Comparison of ENCODE assay signal across 13 cellular contexts in the genomic region with DNA sequence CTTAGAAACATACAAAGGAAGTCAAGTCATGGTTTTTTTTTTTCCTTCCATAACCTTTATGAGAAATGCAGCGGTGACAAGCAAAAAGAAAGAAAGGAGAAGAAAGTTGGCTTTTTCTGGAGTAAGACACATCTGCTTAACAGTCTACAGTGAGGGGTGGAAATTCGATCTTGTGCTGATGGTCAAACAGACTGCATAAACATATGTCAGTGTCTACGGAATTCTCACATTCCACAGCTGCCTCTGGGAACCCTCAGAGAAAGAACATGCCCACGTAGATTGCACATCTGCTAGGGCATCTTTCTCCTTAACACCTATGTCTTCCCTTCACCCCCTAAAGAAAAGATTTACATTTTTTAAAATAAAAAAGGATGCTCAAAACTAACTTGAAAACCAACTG. TPM values are rescaled to one million over a fixed set of nuclear protein-coding genes. Genes with fewer than 3 reads are reported as not detected.
DNase-seq lines count a peak whose midpoint lies in the region; TF ChIP-seq lines count a peak whose summit lies in the region.
"Had no signal": no experiment of that assay in that cellular context is flagged by ENCODE, and none has a peak within 500 bp of the region (broad histone marks: within the 10 kb centered on the region; RNA-seq: fewer than 3 reads in every experiment).

No MANE protein-coding gene starts in this region.

- 17 to 53% methylated on average over 3 to 4 of the region's 4 CpGs for WGBS in endodermal cell (ENCODE audit: insufficient coverage in 1 of 2, insufficient read length in 1 of 2), 2 experiments
- 66 to 77% methylated on average over 4 of the region's 4 CpGs for WGBS in thyroid gland, 2 donors

- intact Hi-C loops in Calu3 (cut with micrococcal nuclease; ENCODE audit: unreplicated experiment): no loop called here
- intact Hi-C loops in thyroid gland (cut with DNase I): no loop called here

- H3K27ac Mint-ChIP-seq in Calu3 (ENCODE audit: unreplicated experiment): peak overlapping the region; percentile 15
- H3K27ac Mint-ChIP-seq in endodermal cell: peak overlapping the region; percentile 23
- H3K27ac Mint-ChIP-seq in nephron progenitor cell: no peak overlapping the region
- H3K27ac Mint-ChIP-seq: activated naive CD4-positive, alpha-beta T cell treated with anti-CD3 and anti-CD28 coated beads, Interleukin-2, amount 10 ng/mL, durations not matched to agents 7 days and 5 days; naive thymus-derived CD4-positive, alpha-beta T cell had no signal

- H3K9me3 ChIP-seq in endodermal cell (ENCODE audit: control insufficient read depth, low read length): no peaks in the 10 kb centered on the region
- no peaks in the 10 kb centered on the region for H3K9me3 ChIP-seq in thyroid gland

- H3K27me3 Mint-ChIP-seq in Calu3 (ENCODE audit: unreplicated experiment) (no peaks in the 10 kb centered on the region), endodermal cell (ENCODE audit: insufficient read depth) (peaks cover 4% of the 10 kb centered on the region), nephron progenitor cell (ENCODE audit: low read depth, poor library complexity) (no peaks in the 10 kb centered on the region)

- peaks cover 25% of the 10 kb centered on the region for H3K4me1 Mint-ChIP-seq in Calu3 (ENCODE audit: low read depth, unreplicated experiment)
- peaks cover 20% of the 10 kb centered on the region for H3K4me1 Mint-ChIP-seq in endodermal cell
- peaks cover 17% of the 10 kb centered on the region for H3K4me1 Mint-ChIP-seq in nephron progenitor cell
- H3K4me1 Mint-ChIP-seq: activated naive CD4-positive, alpha-beta T cell treated with anti-CD3 and anti-CD28 coated beads, Interleukin-2, amount 10 ng/mL, durations not matched to agents 7 days and 5 days; naive thymus-derived CD4-positive, alpha-beta T cell had no signal

- DNase-seq in Calu3 (no peak), NCI-H2171 (lab: John Stamatoyannopoulos, UW) (peak; percentile 2), endodermal cell (no peak), nephron progenitor cell (peak; percentile 13), NCI-H187 treated with DMSO at 0.1 percent for 48 hours (lab: John Stamatoyannopoulos, UW) (no peak), NCI-H2081 (lab: John Stamatoyannopoulos, UW) (no peak), thyroid gland (no peak), SKM-1 treated with dmso at 0.1 percent for 144 hours (lab: John Stamatoyannopoulos, UW; ENCODE audit: unreplicated experiment) (no peak)
- DNase-seq: activated naive CD4-positive, alpha-beta T cell treated with anti-CD3 and anti-CD28 coated beads, Interleukin-2, amount 10 ng/mL, durations not matched to agents 7 days and 5 days; effector memory CD4-positive, alpha-beta T cell; naive thymus-derived CD4-positive, alpha-beta T cell; NCI-H1105 treated with DMSO at 0.1 percent for 48 hours had no signal

- H3K4me3 Mint-ChIP-seq in Calu3 (ENCODE audit: low read depth, unreplicated experiment) (no peak overlapping the region), endodermal cell (no peak overlapping the region), nephron progenitor cell (no peak overlapping the region)
- H3K4me3 Mint-ChIP-seq: activated naive CD4-positive, alpha-beta T cell treated with anti-CD3 and anti-CD28 coated beads, Interleukin-2, amount 10 ng/mL, durations not matched to agents 7 days and 5 days; naive thymus-derived CD4-positive, alpha-beta T cell had no signal

- CTCF ChIA-PET in Calu3 (lab: Charles Lee): interaction anchor here (0.7 kb wide), 1 partner anchor 62 kb away, joined by 3 read pairs; no protein-coding TSS in a partner anchor

- H3K36me3 ChIP-seq in endodermal cell (ENCODE audit: control insufficient read depth, insufficient read depth, low read length): no peaks in the 10 kb centered on the region
- H3K36me3 ChIP-seq in thyroid gland: no peaks in the 10 kb centered on the region

- H3K9ac ChIP-seq in endodermal cell (ENCODE audit: extremely low read depth, low read length, poor library complexity, severe bottlenecking): no peak overlapping the region

- H3K36me3 Mint-ChIP-seq in Calu3 (ENCODE audit: insufficient read depth, unreplicated experiment): peaks cover 11% of the 10 kb centered on the region
- peaks cover 2% of the 10 kb centered on the region for H3K36me3 Mint-ChIP-seq in endodermal cell (ENCODE audit: low read depth)
- H3K36me3 Mint-ChIP-seq in nephron progenitor cell (ENCODE audit: low read depth): no peaks in the 10 kb centered on the region
- H3K36me3 Mint-ChIP-seq: activated naive CD4-positive, alpha-beta T cell treated with anti-CD3 and anti-CD28 coated beads, Interleukin-2, amount 10 ng/mL, durations not matched to agents 7 days and 5 days; naive thymus-derived CD4-positive, alpha-beta T cell had no signal

- peak overlapping the region; percentile 27 for H3K4me3 ChIP-seq in endodermal cell (ENCODE audit: low read length)
- no peak overlapping the region for H3K4me3 ChIP-seq in thyroid gland (replicated peaks in 1 of 3)

- BruUV-seq in Calu3 (replicated peaks; lab: Mats Ljungman, UMichigan): no TSS peak

- H3K9me3 Mint-ChIP-seq in Calu3 (ENCODE audit: low read depth, unreplicated experiment) (no peaks in the 10 kb centered on the region), endodermal cell (no peaks in the 10 kb centered on the region), nephron progenitor cell (no peaks in the 10 kb centered on the region)
- H3K9me3 Mint-ChIP-seq: activated naive CD4-positive, alpha-beta T cell treated with anti-CD3 and anti-CD28 coated beads, Interleukin-2, amount 10 ng/mL, durations not matched to agents 7 days and 5 days; naive thymus-derived CD4-positive, alpha-beta T cell had no signal

- H3K4me1 ChIP-seq in endodermal cell (ENCODE audit: control insufficient read depth, insufficient read depth, low read length) (peaks cover 20% of the 10 kb centered on the region), thyroid gland (no peaks in the 10 kb centered on the region)

- peaks cover 34% of the 10 kb centered on the region for H3K27me3 ChIP-seq in endodermal cell (ENCODE audit: control insufficient read depth, insufficient read depth, low read length, poor library complexity, severe bottlenecking)
- H3K27me3 ChIP-seq in thyroid gland: no peaks in the 10 kb centered on the region

- TF ChIP-seq CTCF in Calu3 (IDR thresholded peaks at IDR 0.05; ENCODE audit: unreplicated experiment): no peak
- TF ChIP-seq CTCF in endodermal cell (conservative IDR thresholded peaks at IDR 0.05): no peak
- TF ChIP-seq CTCF in nephron progenitor cell (IDR thresholded peaks at IDR 0.05): no peak
- TF ChIP-seq CTCF in thyroid gland (IDR thresholded peaks at IDR 0.05): no peak

- no peak for TF ChIP-seq POLR2A in thyroid gland (IDR thresholded peaks at IDR 0.05)

- H3K27ac ChIP-seq in endodermal cell (ENCODE audit: low read depth, low read length) (no peak overlapping the region), thyroid gland (no peak overlapping the region)

RNA-seq across cellular contexts. Expression of a gene that starts 54.5 kb away (rescaled TPM):
- total RNA-seq in Calu3 (2022): 43.8 and 73.9 TPM in 2 replicates
- total RNA-seq in endodermal cell: 10 to 100 TPM; 38.6 to 51.6 TPM
- 36.1 TPM for polyA plus RNA-seq in endodermal cell (2013, experiment 1 of 2)
- polyA plus RNA-seq in endodermal cell (2013, experiment 2 of 2): 33.6 TPM
- 1 to 10 TPM in 3 of 4 donors, under 1 TPM in 1; 0.67 to 9.9 (median 2.3) TPM for total RNA-seq in thyroid gland
- total RNA-seq: T-helper 2 cell treated with Interferon-gamma antibody and Interleukin-4, amounts not matched to agents 100 ng/mL and 5 ng/mL, for 36 hours had no signal
- polyA plus RNA-seq: naive thymus-derived CD4-positive, alpha-beta T cell had no signal

Comparison
In these comparisons a context has a peak if more than half of its experiments do, and no peak if none do; other contexts are left out.
1. DNase-seq: peak in NCI-H2171 (single experiment) and nephron progenitor cell (single experiment); none in Calu3 (single experiment), endodermal cell (single experiment), NCI-H187 treated with DMSO at 0.1 percent for 48 hours (single experiment), NCI-H2081 (0 of 2), thyroid gland (0 of 2) and SKM-1 treated with dmso at 0.1 percent for 144 hours (single experiment).